ENCODE assay signal across 9 cellular contexts in the genomic region with DNA sequence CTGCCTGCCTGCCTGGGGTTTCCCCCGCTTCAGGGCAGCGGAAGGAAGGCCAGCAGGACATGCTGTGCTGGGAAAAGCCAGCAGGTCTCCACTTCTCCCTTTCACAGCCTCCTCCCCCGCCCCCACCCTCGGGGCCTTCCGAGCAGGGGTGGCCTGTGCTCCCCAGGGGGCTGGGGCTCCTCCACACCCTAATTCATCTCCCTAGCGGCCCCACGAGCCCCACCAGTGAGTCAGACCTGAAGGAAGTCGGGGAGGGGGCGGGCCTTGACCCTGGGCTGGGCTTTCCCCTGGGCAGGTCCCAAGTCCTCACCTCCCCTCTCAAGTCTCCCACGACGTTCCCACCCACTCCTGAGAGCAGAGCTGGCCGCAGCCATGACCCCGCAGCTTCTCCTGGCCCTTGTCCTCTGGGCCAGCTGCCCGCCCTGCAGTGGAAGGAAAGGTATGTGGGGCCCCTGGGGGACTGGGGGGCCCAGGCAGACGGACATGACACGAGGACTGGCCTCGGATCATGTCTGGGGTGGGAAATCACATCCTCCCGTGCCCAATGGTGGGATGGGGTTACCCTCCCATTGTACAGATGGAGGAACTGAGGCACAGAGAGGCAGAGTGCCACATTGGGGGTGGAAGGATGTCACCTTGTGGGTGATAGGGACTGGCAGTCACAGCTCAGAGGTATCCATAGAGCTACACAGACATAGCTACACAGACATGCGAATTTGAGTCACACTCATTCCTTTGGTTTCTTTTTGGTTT. TPM values are rescaled to one million over a fixed set of nuclear protein-coding genes. Genes with fewer than 3 reads are reported as not detected.
DNase-seq lines count a peak whose midpoint lies in the region; ATAC-seq and TF ChIP-seq lines count a peak whose summit lies in the region.
"Had no signal": no experiment of that assay in that cellular context is flagged by ENCODE, and none has a peak within 500 bp of the region (broad histone marks: within the 10 kb centered on the region; RNA-seq: fewer than 3 reads in every experiment).

A gene (plus strand): TSS at position 345 of the 753 bp plus-strand sequence. CDS start 28 bp downstream, at position 373.

- ATAC-seq in GM21619 (IDR thresholded peaks at IDR 0.05; ENCODE audit: unreplicated experiment) (peak; percentile 58), naive B cell (ENCODE audit: low read depth in 2 of 2) (peak; percentile 86 to 88)

- peak within 1 kb of the TSS in 4 of 6 donors; percentile 44 to 70 (median 62) for H3K27ac Mint-ChIP-seq in naive B cell

- TF ChIP-seq CTCF in GM12875 (IDR thresholded peaks at IDR 0.05; ENCODE audit: borderline replicate concordance, insufficient read depth, low read depth, low read length) (no peak), brain microvascular endothelial cell (IDR thresholded peaks at IDR 0.05; ENCODE audit: low read depth, low read length, missing control alignments) (no peak)

- CTCF ChIA-PET in HEK293T (lab: Yijun Ruan, JAX) = no interaction called here

- POLR2A ChIA-PET in HEK293T (lab: Yijun Ruan, JAX) = no interaction called here

- H3K36me3 ChIP-seq in MG63 (no peaks in the 10 kb centered on the region), brain microvascular endothelial cell (replicated peaks) (no peaks in the 10 kb centered on the region)

- no peaks in the 10 kb centered on the region for H3K9me3 Mint-ChIP-seq in naive B cell

- peak; percentile 42 for DNase-seq in MG63
- DNase-seq in brain microvascular endothelial cell = peak; percentile 70
- DNase-seq in naive B cell = peak; percentile 39
- no peak for DNase-seq in NCI-H187 (lab: John Stamatoyannopoulos, UW)
- DNase-seq in superior temporal gyrus (ENCODE audit: extremely low spot score) = no peak
- no peak for DNase-seq in HEK293T (ENCODE audit: extremely low spot score)

- in situ Hi-C loops in brain microvascular endothelial cell (cut with HindIII; ENCODE audit: low pct_ligation_motif_present, low sequenced_read_pairs) = no loop called here

- H3K4me3 ChIP-seq in GM12875 (ENCODE audit: low read depth, low read length) (peak within 1 kb of the TSS; percentile 82), MG63 (no peak within 1 kb of the TSS), brain microvascular endothelial cell (ENCODE audit: low read depth, low read length) (no peak within 1 kb of the TSS)

- H3K27ac ChIP-seq in brain microvascular endothelial cell = peak within 1 kb of the TSS; percentile 10
- H3K27ac ChIP-seq: parathyroid adenoma had no signal

- H3K36me3 Mint-ChIP-seq in naive B cell = no peaks in the 10 kb centered on the region

- H3K27me3 Mint-ChIP-seq in naive B cell = peaks cover 0 to 6% (median 0%) of the 10 kb centered on the region in 3 donors

- H3K9me3 ChIP-seq in MG63 = no peaks in the 10 kb centered on the region

- H3K27me3 ChIP-seq in MG63 = peaks cover 8% of the 10 kb centered on the region
- H3K27me3 ChIP-seq in brain microvascular endothelial cell (replicated peaks) = no peaks in the 10 kb centered on the region

- peaks cover 2 to 6% (median 5%) of the 10 kb centered on the region in 3 donors for H3K4me1 Mint-ChIP-seq in naive B cell

- peak within 1 kb of the TSS in 4 of 8 donors; percentile 60 to 70 (median 66) for H3K4me3 Mint-ChIP-seq in naive B cell

TF ChIP-seq in HEK293T, 16 proteins besides CTCF, POLR2A, EP300 and RAD21:
- TF ChIP-seq FOXA1 (IDR thresholded peaks at IDR 0.05) (no peak), FOXK2 (IDR thresholded peaks at IDR 0.05) (no peak), ELF4 (IDR thresholded peaks at IDR 0.05) (no peak), SUZ12 (IDR thresholded peaks at IDR 0.05) (no peak), CTBP1 (IDR thresholded peaks at IDR 0.05; ENCODE audit: borderline replicate concordance) (no peak), NFRKB (IDR thresholded peaks at IDR 0.05) (no peak), FOXM1 (IDR thresholded peaks at IDR 0.05; ENCODE audit: borderline replicate concordance) (no peak), SP1 (IDR thresholded peaks at IDR 0.05) (no peak), LEF1 (IDR thresholded peaks at IDR 0.05; ENCODE audit: borderline replicate concordance) (no peak), BHLHE40 (IDR thresholded peaks at IDR 0.05; ENCODE audit: borderline replicate concordance) (no peak), ARNT (IDR thresholded peaks at IDR 0.05) (no peak), ZNF384 (IDR thresholded peaks at IDR 0.05) (no peak)
- TF ChIP-seq, protein P1, sequence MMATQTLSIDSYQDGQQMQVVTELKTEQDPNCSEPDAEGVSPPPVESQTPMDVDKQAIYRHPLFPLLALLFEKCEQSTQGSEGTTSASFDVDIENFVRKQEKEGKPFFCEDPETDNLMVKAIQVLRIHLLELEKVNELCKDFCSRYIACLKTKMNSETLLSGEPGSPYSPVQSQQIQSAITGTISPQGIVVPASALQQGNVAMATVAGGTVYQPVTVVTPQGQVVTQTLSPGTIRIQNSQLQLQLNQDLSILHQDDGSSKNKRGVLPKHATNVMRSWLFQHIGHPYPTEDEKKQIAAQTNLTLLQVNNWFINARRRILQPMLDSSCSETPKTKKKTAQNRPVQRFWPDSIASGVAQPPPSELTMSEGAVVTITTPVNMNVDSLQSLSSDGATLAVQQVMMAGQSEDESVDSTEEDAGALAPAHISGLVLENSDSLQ (IDR thresholded peaks at IDR 0.05) = no peak
TF ChIP-seq in HEK293T: peak in this region for 0.

RNA-seq across cellular contexts. Expression of the gene that starts here (rescaled TPM):
- total RNA-seq in MG63 (2014; rRNA removed; shearing (Covaris generic); ENCODE audit: low replicate concordance) = not detected in 2 replicates
- 1 to 10 TPM; 1.0 to 7.3 (median 3.6) TPM for polyA plus RNA-seq in naive B cell (ENCODE audit: low read depth in 6 of 6)

Comparison
In these comparisons a context has a peak if more than half of its experiments do, and no peak if none do; other contexts are left out.
1. Peak in DNase-seq in MG63; RNA of the gene not detected or under 1 TPM.
2. DNase-seq: peak in brain microvascular endothelial cell (single experiment) and naive B cell (single experiment); none in NCI-H187 (0 of 2), superior temporal gyrus (single experiment) and HEK293T (single experiment).